13 cellular contexts compared by ENCODE assay signal in genomic region chr18:13462686-13463085, GRCh38.
DNase-seq lines count a peak whose midpoint lies in the region; ATAC-seq and TF ChIP-seq lines count a peak whose summit lies in the region.
"Had no signal": no experiment of that assay in that cellular context is flagged by ENCODE, and none has a peak within 500 bp of the region (broad histone marks: within the 10 kb centered on the region; RNA-seq: fewer than 3 reads in every experiment).

No MANE protein-coding gene starts in this region.

- no peak for TF ChIP-seq POLR2A in breast epithelium (IDR thresholded peaks at IDR 0.05)

- peaks cover 15% of the 10 kb centered on the region for H3K9me3 Mint-ChIP-seq in activated naive CD4-positive, alpha-beta T cell treated with anti-CD3 and anti-CD28 coated beads, Interleukin-2, amount 50 U/mL, for 24 hours
- H3K9me3 Mint-ChIP-seq in activated naive CD4-positive, alpha-beta T cell treated with anti-CD3 and anti-CD28 coated beads, Interleukin-2, amount 10 ng/mL, durations not matched to agents 7 days and 5 days: peaks cover 30% of the 10 kb centered on the region
- H3K9me3 Mint-ChIP-seq in CD8-positive, alpha-beta memory T cell: peaks cover 0 to 13% (median 5%) of the 10 kb centered on the region in 5 donors
- peaks cover 2% of the 10 kb centered on the region for H3K9me3 Mint-ChIP-seq in central memory CD8-positive, alpha-beta T cell
- H3K9me3 Mint-ChIP-seq in progenitor cell of endocrine pancreas (ENCODE audit: low read depth): peaks cover 11% of the 10 kb centered on the region
- H3K9me3 Mint-ChIP-seq in activated T-helper 2 cell treated with anti-CD3 and anti-CD28 coated beads, Interferon-gamma antibody, Interleukin-2, Interleukin-4, amounts not matched to agents 10 μg/mL and 5 μg/mL and 100 μg/mL, durations not matched to agents 14 hours and 24 hours and 36 hours: peaks cover 14% of the 10 kb centered on the region

- H3K4me3 Mint-ChIP-seq in activated naive CD4-positive, alpha-beta T cell treated with anti-CD3 and anti-CD28 coated beads, Interleukin-2, amount 50 U/mL, for 24 hours: no peak overlapping the region
- H3K4me3 Mint-ChIP-seq in activated naive CD4-positive, alpha-beta T cell treated with anti-CD3 and anti-CD28 coated beads, Interleukin-2, amount 10 ng/mL, durations not matched to agents 7 days and 5 days: no peak overlapping the region
- no peak overlapping the region for H3K4me3 Mint-ChIP-seq in CD8-positive, alpha-beta memory T cell
- H3K4me3 Mint-ChIP-seq in central memory CD8-positive, alpha-beta T cell: no peak overlapping the region
- no peak overlapping the region for H3K4me3 Mint-ChIP-seq in progenitor cell of endocrine pancreas (ENCODE audit: low read depth)
- H3K4me3 Mint-ChIP-seq in activated T-helper 2 cell treated with anti-CD3 and anti-CD28 coated beads, Interferon-gamma antibody, Interleukin-2, Interleukin-4, amounts not matched to agents 10 μg/mL and 5 μg/mL and 100 μg/mL, durations not matched to agents 14 hours and 24 hours and 36 hours (ENCODE audit: low read depth): no peak overlapping the region
- H3K4me3 Mint-ChIP-seq: CD14-positive monocyte had no signal

- CTCF ChIA-PET in activated naive CD4-positive, alpha-beta T cell treated with anti-CD3 and anti-CD28 coated beads, Interleukin-2, amount 10 ng/mL, durations not matched to agents 7 days and 5 days (lab: Charles Lee): interaction anchor here (1.2 kb wide), 2 partner anchors 16 to 246 kb away, joined by 3 read pairs; no protein-coding TSS in a partner anchor
- CTCF ChIA-PET in CD8-positive, alpha-beta memory T cell (lab: Charles Lee): no interaction called here

- H3K27ac ChIP-seq in CD8-positive, alpha-beta memory T cell (ENCODE audit: low read depth, low read length): no peak overlapping the region
- H3K27ac ChIP-seq in substantia nigra (ENCODE audit: low read depth, low read length, poor library complexity, severe bottlenecking) (peak overlapping the region; percentile 26), breast epithelium (no peak overlapping the region)

- no peaks in the 10 kb centered on the region for H3K36me3 ChIP-seq in CD8-positive, alpha-beta memory T cell (ENCODE audit: insufficient read depth, low read length)
- no peaks in the 10 kb centered on the region for H3K36me3 ChIP-seq in breast epithelium

- H3K27me3 ChIP-seq in CD8-positive, alpha-beta memory T cell (ENCODE audit: insufficient read depth, low read length, poor library complexity, severe bottlenecking): no peaks in the 10 kb centered on the region
- H3K27me3 ChIP-seq in breast epithelium: no peaks in the 10 kb centered on the region

- H3K9me3 ChIP-seq in CD8-positive, alpha-beta memory T cell (ENCODE audit: low read length): peaks cover 5% of the 10 kb centered on the region
- H3K9me3 ChIP-seq in breast epithelium: no peaks in the 10 kb centered on the region

- no peak for DNase-seq in activated naive CD4-positive, alpha-beta T cell treated with anti-CD3 and anti-CD28 coated beads, Interleukin-2, amount 10 ng/mL, durations not matched to agents 7 days and 5 days
- DNase-seq in CD8-positive, alpha-beta memory T cell: no peak
- DNase-seq in central memory CD8-positive, alpha-beta T cell (ENCODE audit: low spot score in 2 of 2): no peak
- DNase-seq in substantia nigra (lab: John Stamatoyannopoulos, UW): no peak
- no peak for DNase-seq in progenitor cell of endocrine pancreas (ENCODE audit: low spot score, unreplicated experiment)
- DNase-seq in activated T-helper 2 cell treated with anti-CD3 and anti-CD28 coated beads, Interferon-gamma antibody, Interleukin-2, Interleukin-4, amounts not matched to agents 10 μg/mL and 5 μg/mL and 100 μg/mL, durations not matched to agents 14 hours and 24 hours and 36 hours (ENCODE audit: low spot score): no peak
- no peak for DNase-seq in breast epithelium (ENCODE audit: low spot score in 2 of 2)
- DNase-seq: GOT3, NCI-H446 treated with DMSO at 0.1 percent for 48 hours, NCI-H748 treated with DMSO at 0.1 percent for 48 hours, RPMI8226 had no signal

- no peak overlapping the region for H3K4me3 ChIP-seq in CD8-positive, alpha-beta memory T cell (ENCODE audit: low read length)
- no peak overlapping the region for H3K4me3 ChIP-seq in breast epithelium

- no peaks in the 10 kb centered on the region for H3K27me3 Mint-ChIP-seq in activated naive CD4-positive, alpha-beta T cell treated with anti-CD3 and anti-CD28 coated beads, Interleukin-2, amount 50 U/mL, for 24 hours
- no peaks in the 10 kb centered on the region for H3K27me3 Mint-ChIP-seq in activated naive CD4-positive, alpha-beta T cell treated with anti-CD3 and anti-CD28 coated beads, Interleukin-2, amount 10 ng/mL, durations not matched to agents 7 days and 5 days
- no peaks in the 10 kb centered on the region for H3K27me3 Mint-ChIP-seq in CD8-positive, alpha-beta memory T cell
- H3K27me3 Mint-ChIP-seq in central memory CD8-positive, alpha-beta T cell: no peaks in the 10 kb centered on the region
- no peaks in the 10 kb centered on the region for H3K27me3 Mint-ChIP-seq in progenitor cell of endocrine pancreas
- H3K27me3 Mint-ChIP-seq in activated T-helper 2 cell treated with anti-CD3 and anti-CD28 coated beads, Interferon-gamma antibody, Interleukin-2, Interleukin-4, amounts not matched to agents 10 μg/mL and 5 μg/mL and 100 μg/mL, durations not matched to agents 14 hours and 24 hours and 36 hours (ENCODE audit: low read depth): no peaks in the 10 kb centered on the region

- H3K4me1 Mint-ChIP-seq in activated naive CD4-positive, alpha-beta T cell treated with anti-CD3 and anti-CD28 coated beads, Interleukin-2, amount 50 U/mL, for 24 hours: peaks cover 67% of the 10 kb centered on the region
- peaks cover 69% of the 10 kb centered on the region for H3K4me1 Mint-ChIP-seq in activated naive CD4-positive, alpha-beta T cell treated with anti-CD3 and anti-CD28 coated beads, Interleukin-2, amount 10 ng/mL, durations not matched to agents 7 days and 5 days
- peaks cover 42 to 62% (median 59%) of the 10 kb centered on the region in 3 donors for H3K4me1 Mint-ChIP-seq in CD8-positive, alpha-beta memory T cell
- peaks cover 53% of the 10 kb centered on the region for H3K4me1 Mint-ChIP-seq in central memory CD8-positive, alpha-beta T cell
- no peaks in the 10 kb centered on the region for H3K4me1 Mint-ChIP-seq in progenitor cell of endocrine pancreas (ENCODE audit: low read depth)
- peaks cover 33% of the 10 kb centered on the region for H3K4me1 Mint-ChIP-seq in activated T-helper 2 cell treated with anti-CD3 and anti-CD28 coated beads, Interferon-gamma antibody, Interleukin-2, Interleukin-4, amounts not matched to agents 10 μg/mL and 5 μg/mL and 100 μg/mL, durations not matched to agents 14 hours and 24 hours and 36 hours (ENCODE audit: low read depth)

- H3K4me1 ChIP-seq in CD8-positive, alpha-beta memory T cell (ENCODE audit: insufficient read depth, low read length): peaks cover 42% of the 10 kb centered on the region
- H3K4me1 ChIP-seq in breast epithelium: no peaks in the 10 kb centered on the region

- peaks cover 18% of the 10 kb centered on the region for H3K36me3 Mint-ChIP-seq in activated naive CD4-positive, alpha-beta T cell treated with anti-CD3 and anti-CD28 coated beads, Interleukin-2, amount 50 U/mL, for 24 hours
- peaks cover 54% of the 10 kb centered on the region for H3K36me3 Mint-ChIP-seq in activated naive CD4-positive, alpha-beta T cell treated with anti-CD3 and anti-CD28 coated beads, Interleukin-2, amount 10 ng/mL, durations not matched to agents 7 days and 5 days
- H3K36me3 Mint-ChIP-seq in CD8-positive, alpha-beta memory T cell: peaks cover 8 to 14% (median 9%) of the 10 kb centered on the region in 3 donors
- H3K36me3 Mint-ChIP-seq in central memory CD8-positive, alpha-beta T cell (ENCODE audit: insufficient read depth): peaks cover 4% of the 10 kb centered on the region
- H3K36me3 Mint-ChIP-seq in progenitor cell of endocrine pancreas (ENCODE audit: insufficient read depth): no peaks in the 10 kb centered on the region
- H3K36me3 Mint-ChIP-seq in activated T-helper 2 cell treated with anti-CD3 and anti-CD28 coated beads, Interferon-gamma antibody, Interleukin-2, Interleukin-4, amounts not matched to agents 10 μg/mL and 5 μg/mL and 100 μg/mL, durations not matched to agents 14 hours and 24 hours and 36 hours (ENCODE audit: low read depth): peaks cover 33% of the 10 kb centered on the region

- intact Hi-C loops in activated T-helper 2 cell treated with anti-CD3 and anti-CD28 coated beads, Interferon-gamma antibody, Interleukin-2, Interleukin-4, amounts not matched to agents 10 μg/mL and 5 μg/mL and 100 μg/mL, durations not matched to agents 14 hours and 24 hours and 36 hours (cut with micrococcal nuclease): no loop called here
- intact Hi-C loops in breast epithelium (cut with DNase I; ENCODE audit: low total_unique reads): no loop called here

- no peak for ATAC-seq in central memory CD8-positive, alpha-beta T cell (replicated peaks; ENCODE audit: extremely low read depth, poor library complexity, severe bottlenecking)

- TF ChIP-seq CTCF in progenitor cell of endocrine pancreas (IDR thresholded peaks at IDR 0.05; ENCODE audit: unreplicated experiment) (no peak), breast epithelium (IDR thresholded peaks at IDR 0.05) (no peak)

- POLR2A ChIA-PET in CD8-positive, alpha-beta memory T cell (lab: Charles Lee): no interaction called here

- peak overlapping the region; percentile 38 for H3K27ac Mint-ChIP-seq in activated naive CD4-positive, alpha-beta T cell treated with anti-CD3 and anti-CD28 coated beads, Interleukin-2, amount 50 U/mL, for 24 hours
- no peak overlapping the region for H3K27ac Mint-ChIP-seq in activated naive CD4-positive, alpha-beta T cell treated with anti-CD3 and anti-CD28 coated beads, Interleukin-2, amount 10 ng/mL, durations not matched to agents 7 days and 5 days
- H3K27ac Mint-ChIP-seq in CD8-positive, alpha-beta memory T cell: peak overlapping the region in 6 of 8 donors; percentile 57 to 88 (median 66)
- peak overlapping the region; percentile 92 for H3K27ac Mint-ChIP-seq in central memory CD8-positive, alpha-beta T cell (ENCODE audit: low read depth)
- H3K27ac Mint-ChIP-seq in progenitor cell of endocrine pancreas: no peak overlapping the region
- H3K27ac Mint-ChIP-seq in activated T-helper 2 cell treated with anti-CD3 and anti-CD28 coated beads, Interferon-gamma antibody, Interleukin-2, Interleukin-4, amounts not matched to agents 10 μg/mL and 5 μg/mL and 100 μg/mL, durations not matched to agents 14 hours and 24 hours and 36 hours: no peak overlapping the region

Comparison
In these comparisons a context has a peak if more than half of its experiments do, and no peak if none do; other contexts are left out.
1. H3K27ac Mint-ChIP-seq: peak in activated naive CD4-positive, alpha-beta T cell treated with anti-CD3 and anti-CD28 coated beads, Interleukin-2, amount 50 U/mL, for 24 hours (single experiment), CD8-positive, alpha-beta memory T cell (6 of 8) and central memory CD8-positive, alpha-beta T cell (single experiment); none in activated naive CD4-positive, alpha-beta T cell treated with anti-CD3 and anti-CD28 coated beads, Interleukin-2, amount 10 ng/mL, durations not matched to agents 7 days and 5 days (single experiment), progenitor cell of endocrine pancreas (single experiment) and activated T-helper 2 cell treated with anti-CD3 and anti-CD28 coated beads, Interferon-gamma antibody, Interleukin-2, Interleukin-4, amounts not matched to agents 10 μg/mL and 5 μg/mL and 100 μg/mL, durations not matched to agents 14 hours and 24 hours and 36 hours (single experiment).